8 cellular contexts compared by ENCODE assay signal in genomic region chr1:146051853-146052676, GRCh38. TPM values are rescaled to one million over a fixed set of nuclear protein-coding genes. Genes with fewer than 3 reads are reported as not detected.
DNase-seq lines count a peak whose midpoint lies in the region; ATAC-seq and TF ChIP-seq lines count a peak whose summit lies in the region.
"Not testable (repeated sequence)": the region's sequence is repeated elsewhere in the genome, so short reads cannot be mapped to it uniquely, and the experiment has no call there.

No MANE protein-coding gene starts in this region.

- H3K27ac Mint-ChIP-seq in immature natural killer cell, result peak overlapping the region; percentile 92 to 98 (median 96)

- DNase-seq in A673 (ENCODE audit: low spot score) (peak; percentile 97), NCI-H226 (peak; percentile 95), cardiac fibroblast (ENCODE audit: low read depth in 2 of 2) (peak; percentile 97 to 98), immature natural killer cell (peak; percentile 69 to 84 (median 77))
- DNase-seq in activated CD4-positive, CD25-positive, alpha-beta regulatory T cell treated with anti-CD3 and anti-CD28 coated beads, Interleukin-2, amount 50 U/mL, for 16 hours (ENCODE audit: low read depth, low spot score), result peak; percentile 60

- peak; percentile 72 for ATAC-seq in GM18867 (IDR thresholded peaks at IDR 0.05; ENCODE audit: unreplicated experiment)
- ATAC-seq in HG03159 (IDR thresholded peaks at IDR 0.05; ENCODE audit: unreplicated experiment), result peak; percentile 76

- TF ChIP-seq CTCF in A673 (conservative IDR thresholded peaks at IDR 0.05; ENCODE audit: low read depth, low read length); cardiac fibroblast (IDR thresholded peaks at IDR 0.05; ENCODE audit: low read depth, low read length): not testable (repeated sequence)

- H3K9me3 Mint-ChIP-seq in immature natural killer cell, result not testable (repeated sequence)

- CTCF ChIA-PET in A673 (lab: Charles Lee), result interaction anchor here (0.5 to 1.0 kb wide), 2 partner anchors 10 to 37 kb away, joined by 3 to 6 read pairs; no protein-coding TSS in a partner anchor

- H3K9me3 ChIP-seq in A673 (ENCODE audit: low read depth, low read length, poor library complexity, severe bottlenecking), result not testable (repeated sequence)

- TSS peak; percentile 99 for BruUV-seq in A673 (replicated peaks; lab: Mats Ljungman, UMichigan)

- H3K36me3 Mint-ChIP-seq in immature natural killer cell, result not testable (repeated sequence)

- H3K36me3 ChIP-seq in A673 (ENCODE audit: insufficient read depth, low read length, poor library complexity, severe bottlenecking), result not testable (repeated sequence)

- H3K27me3 Mint-ChIP-seq in immature natural killer cell (ENCODE audit: low read depth in 3 of 3), result not testable (repeated sequence)

- peak overlapping the region; percentile 18 for H3K4me3 ChIP-seq in A673 (ENCODE audit: low read depth, low read length, poor library complexity, severe bottlenecking)
- H3K4me3 ChIP-seq in cardiac fibroblast (replicated peaks in 1 of 2; ENCODE audit: low read depth in 2 of 2, low read length in 2 of 2), result peak overlapping the region; percentile 36 to 44
- peak overlapping the region; percentile 7 to 35 (median 24) for H3K4me3 ChIP-seq in skin epidermis

- not testable (repeated sequence) for H3K27me3 ChIP-seq in A673 (replicated peaks; ENCODE audit: insufficient read depth, low read depth, low read length, poor library complexity)

- intact Hi-C loops in A673 (cut with micrococcal nuclease; ENCODE audit: unreplicated experiment), result not testable (repeated sequence)

- H3K27ac ChIP-seq in A673 (ENCODE audit: low read depth, low read length, poor library complexity, severe bottlenecking), result peak overlapping the region; percentile 98
- H3K27ac ChIP-seq in skin epidermis, result peak overlapping the region in 20 of 21 experiments; percentile 44 to 96 (median 86)

- POLR2A ChIA-PET in A673 (lab: Charles Lee; ENCODE audit: low non-redundant PET), result interaction anchor here (0.6 to 1.0 kb wide), 5 partner anchors 13 to 1570 kb away, joined by 3 to 9 read pairs (median 3); no protein-coding TSS in a partner anchor

- peaks cover 12 to 22% of the 10 kb centered on the region in 2 donors for H3K4me1 Mint-ChIP-seq in immature natural killer cell

- peak overlapping the region; percentile 88 to 95 (median 91) for H3K4me3 Mint-ChIP-seq in immature natural killer cell

- H3K4me1 ChIP-seq in A673 (ENCODE audit: insufficient read depth, low read length, poor library complexity, severe bottlenecking), result not testable (repeated sequence)

RNA-seq across cellular contexts. Expression of gene HJV, which starts 30.5 kb away (rescaled TPM):
- 0.24 and 0.31 TPM in 2 replicates for total RNA-seq in A673 (2021)
- not detected for polyA plus RNA-seq in immature natural killer cell

RNA-seq across cellular contexts. Expression of gene TXNIP, which starts 55.7 kb away (rescaled TPM):
- total RNA-seq in A673 (2021), result 27.3 and 36.4 TPM in 2 replicates
- polyA plus RNA-seq in immature natural killer cell, result 1,000 to 10,000 TPM; 3,408 to 4,367 (median 4,229) TPM

Comparison
In these comparisons a context has a peak if more than half of its experiments do, and no peak if none do; other contexts are left out.
1. Peak in every context shown above with its lines: DNase-seq, ATAC-seq, H3K4me3 ChIP-seq and H3K27ac ChIP-seq.